ENCODE assay signal across 8 cellular contexts in the genomic region with DNA sequence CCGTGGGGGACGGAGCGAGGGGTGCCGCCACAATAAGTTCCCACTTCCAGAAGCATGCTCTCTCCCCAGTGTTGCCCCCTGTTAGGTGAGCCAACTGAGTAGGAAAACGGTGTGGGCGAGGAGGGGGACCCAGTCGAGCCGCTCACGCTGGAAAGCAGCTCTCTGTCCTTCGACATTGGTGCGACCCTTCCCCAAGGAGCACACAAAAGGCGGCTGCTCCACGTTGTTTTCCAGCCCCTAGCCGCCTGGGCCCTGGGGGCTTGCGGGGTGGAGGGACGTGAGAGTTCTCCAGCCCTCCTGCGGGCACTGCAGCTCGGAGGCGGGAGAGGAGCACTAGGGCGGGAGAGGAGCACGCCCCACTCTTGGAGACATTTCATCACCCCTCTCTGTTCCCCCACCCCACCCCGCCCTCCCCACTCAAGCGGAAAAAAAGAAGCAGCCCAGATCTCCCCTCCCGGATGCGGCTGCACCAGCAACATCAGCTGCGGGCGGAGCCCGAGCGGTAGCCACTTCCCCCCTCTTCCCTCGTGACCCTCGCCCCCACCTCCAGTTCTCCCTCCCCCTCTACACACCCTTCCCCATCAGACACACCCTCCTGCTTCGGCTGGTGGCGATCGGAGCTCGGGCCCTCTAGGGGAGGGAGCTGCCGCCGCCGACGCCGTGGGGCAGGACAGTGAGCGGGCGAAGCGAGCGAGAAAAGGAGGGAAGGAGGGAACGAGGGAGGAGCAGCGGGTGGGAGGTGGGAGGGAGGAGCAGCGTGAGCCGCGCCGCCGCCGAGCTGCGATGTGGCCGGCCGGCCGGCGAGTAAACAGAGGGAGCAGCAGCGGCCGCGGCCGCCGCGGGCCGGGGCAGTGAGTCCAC. TPM values are rescaled to one million over a fixed set of nuclear protein-coding genes. Genes with fewer than 3 reads are reported as not detected.
DNase-seq lines count a peak whose midpoint lies in the region; ATAC-seq and FAIRE-seq lines count a peak whose summit lies in the region.

A gene (plus strand): TSS at position 755 of the 861 bp plus-strand sequence. CDS start 157 bp downstream, outside the sequence.

- H3K27me3 ChIP-seq in BLaER1 (no peaks in the 10 kb centered on the region), endocrine pancreas (ENCODE audit: control insufficient read depth, insufficient read depth, low read length) (no peaks in the 10 kb centered on the region)

- WGBS in mesodermal cell (ENCODE audit: insufficient coverage in 2 of 2), 2 experiments: 0% methylated on average over 2 of the region's 64 CpGs

- peak within 1 kb of the TSS; percentile 83 for H3K9ac ChIP-seq in BLaER1
- peak within 1 kb of the TSS; percentile 13 for H3K9ac ChIP-seq in endocrine pancreas (ENCODE audit: control insufficient read depth, insufficient read depth, low read length)

- ATAC-seq in HG03442 (IDR thresholded peaks at IDR 0.05; ENCODE audit: unreplicated experiment): peak; percentile 62

- DNase-seq in GM19239 (ENCODE audit: insufficient read length, low spot score) (peak; percentile 44), NOMO-1 treated with dmso at 0.1 percent for 144 hours (lab: John Stamatoyannopoulos, UW; ENCODE audit: unreplicated experiment) (peak; percentile 93)
- DNase-seq in activated CD8-positive, alpha-beta memory T cell treated with anti-CD3 and anti-CD28 coated beads for 48 hours (ENCODE audit: low read depth in 2 of 3, low spot score in 2 of 3): peak; percentile 13 to 62 (median 45)
- DNase-seq in stimulated activated CD8-positive, alpha-beta memory T cell treated with anti-CD3 and anti-CD28 coated beads, Interleukin-15, amount 100 ng/mL, for 1 hour (ENCODE audit: low read depth): peak; percentile 54

- no peaks in the 10 kb centered on the region for H4K20me1 ChIP-seq in BLaER1

- H3K4me3 ChIP-seq in BLaER1 (peak within 1 kb of the TSS; percentile 78), endocrine pancreas (ENCODE audit: control insufficient read depth, insufficient read depth, low read length) (peak within 1 kb of the TSS; percentile 30), mesodermal cell (ENCODE audit: extremely low read depth, insufficient read depth, low read length, poor library complexity, severe bottlenecking) (peak within 1 kb of the TSS; percentile 56)

- H3K27ac ChIP-seq in BLaER1 (peak within 1 kb of the TSS; percentile 87), mesodermal cell (ENCODE audit: low read depth, low read length, severe bottlenecking) (peak within 1 kb of the TSS; percentile 29)

- peak; percentile 98 for FAIRE-seq in GM19239 (lab: Jason Lieb, UNC)

- H3K4me2 ChIP-seq in BLaER1: peak within 1 kb of the TSS; percentile 71

- peaks cover 39% of the 10 kb centered on the region for H3K4me1 ChIP-seq in BLaER1
- no peaks in the 10 kb centered on the region for H3K4me1 ChIP-seq in endocrine pancreas (ENCODE audit: control insufficient read depth, insufficient read depth, low read length)
- peaks cover 10% of the 10 kb centered on the region for H3K4me1 ChIP-seq in mesodermal cell (ENCODE audit: control insufficient read depth, insufficient read depth, low read length, poor library complexity, severe bottlenecking)

- H3K36me3 ChIP-seq in BLaER1: no peaks in the 10 kb centered on the region
- H3K36me3 ChIP-seq in endocrine pancreas (ENCODE audit: control insufficient read depth, insufficient read depth, low read length): no peaks in the 10 kb centered on the region
- H3K36me3 ChIP-seq in mesodermal cell (ENCODE audit: control insufficient read depth, insufficient read depth, low read length): no peaks in the 10 kb centered on the region

- peaks cover 9% of the 10 kb centered on the region; the same call in 1 of the 2 replicates for H3K9me3 ChIP-seq in BLaER1
- no peaks in the 10 kb centered on the region for H3K9me3 ChIP-seq in endocrine pancreas (ENCODE audit: control insufficient read depth, low read length)
- no peaks in the 10 kb centered on the region for H3K9me3 ChIP-seq in mesodermal cell (ENCODE audit: control insufficient read depth, low read length)

RNA-seq across cellular contexts. Expression of the gene that starts here (rescaled TPM):
- 14.6 TPM for polyA plus RNA-seq in mesodermal cell (2013, experiment 1 of 2)
- 13.6 TPM for polyA plus RNA-seq in mesodermal cell (2013, experiment 2 of 2)

Comparison
In these comparisons a context has a peak if more than half of its experiments do, and no peak if none do; other contexts are left out.
1. Peak in every context shown above with its lines: DNase-seq, ATAC-seq, H3K4me3 ChIP-seq and H3K27ac ChIP-seq.